ENCODE assay signal across 22 cellular contexts in the genomic region with DNA sequence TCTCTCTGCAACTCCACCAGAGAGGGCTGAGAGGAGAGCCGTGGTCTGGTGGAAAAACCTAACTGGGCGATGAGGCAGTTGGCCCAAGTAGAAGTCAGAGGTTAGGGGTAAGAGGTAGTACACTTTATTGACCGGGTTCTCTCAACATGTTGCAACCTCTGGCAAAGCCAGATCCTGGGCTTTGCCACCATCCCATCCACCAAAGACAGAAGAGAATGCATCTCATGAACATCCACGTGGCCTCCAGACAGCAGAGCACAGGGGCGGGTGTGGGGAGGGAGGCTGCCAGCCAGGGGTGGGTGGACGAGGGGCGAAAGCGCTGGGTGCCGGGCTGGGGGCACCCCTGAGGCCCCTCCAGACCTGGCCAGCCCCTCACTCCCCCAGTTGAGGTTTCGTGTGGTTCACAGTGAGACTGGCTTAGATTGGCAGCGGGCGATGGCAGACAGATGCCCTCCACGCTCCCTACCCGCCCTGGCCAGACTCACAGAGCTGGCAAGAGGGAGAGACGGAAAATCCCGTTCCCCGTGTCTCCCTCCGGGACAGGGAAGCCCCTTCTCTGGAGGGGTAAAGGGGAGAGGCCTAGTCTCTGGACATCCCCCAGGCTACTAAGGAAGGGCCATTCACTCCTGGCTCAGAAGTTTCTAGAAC. TPM values are rescaled to one million over a fixed set of nuclear protein-coding genes. Genes with fewer than 3 reads are reported as not detected.
DNase-seq lines count a peak whose midpoint lies in the region; ATAC-seq and TF ChIP-seq lines count a peak whose summit lies in the region.
"Had no signal": no experiment of that assay in that cellular context is flagged by ENCODE, and none has a peak within 500 bp of the region (broad histone marks: within the 10 kb centered on the region; RNA-seq: fewer than 3 reads in every experiment).

No MANE protein-coding gene starts in this region.

- H3K4me3 Mint-ChIP-seq in stimulated activated naive B cell treated with anti-CD40 and anti-IgM and Interleukin-4, amounts not matched to agents 10 μg/mL and 1 μg/mL and 100 μg/mL, for 72 hours, result no peak overlapping the region
- H3K4me3 Mint-ChIP-seq in activated T-cell treated with anti-CD3 and anti-CD28 coated beads, Interleukin-2, amount 50 U/mL, for 4 hours, result no peak overlapping the region
- H3K4me3 Mint-ChIP-seq in CD4-positive, alpha-beta memory T cell, result no peak overlapping the region
- H3K4me3 Mint-ChIP-seq: CD4-positive, alpha-beta T cell; H9 had no signal

- no peak for TF ChIP-seq POLR2A in right lobe of liver (IDR thresholded peaks at IDR 0.05)

- WGBS in right cardiac atrium, result 88% methylated on average over 18 of the region's 18 CpGs
- WGBS in right lobe of liver (ENCODE audit: insufficient coverage, low coverage, low lambda C conversion rate, missing lambda C conversion rate), result 46% methylated on average over 12 of the region's 18 CpGs

- DNase-seq in Right ventricle myocardium inferior (ENCODE audit: missing footprints) (peak; percentile 40), right cardiac atrium (no peak), SJCRH30 (no peak), right lobe of liver (peak in 2 of 3 donors; percentile 66 to 80)
- no peak for DNase-seq in stimulated activated naive B cell treated with anti-CD40 and anti-IgM and Interleukin-4, amounts not matched to agents 10 μg/mL and 1 μg/mL and 100 μg/mL, for 72 hours
- no peak for DNase-seq in activated T-cell treated with anti-CD3 and anti-CD28 coated beads, Interleukin-2, amount 50 U/mL, for 4 hours
- no peak for DNase-seq in CD4-positive, alpha-beta memory T cell
- DNase-seq: 8988T; BE2C; Calu3; CD4-positive, alpha-beta T cell; DMS53; EL; H9; Kasumi-1; MG63; NCI-H1048; NCI-H1436 treated with DMSO at 0.1 percent for 48 hours; NCI-H2029; NCI-H345; NCI-H524 treated with DMSO at 0.1 percent for 48 hours had no signal

- no peak for ATAC-seq in Right ventricle myocardium inferior
- no peak for ATAC-seq in right cardiac atrium
- ATAC-seq in right lobe of liver, result peak; percentile 84 to 94 (median 88)
- no peak for ATAC-seq in stimulated activated naive B cell treated with anti-CD40 and anti-IgM and Interleukin-4, amounts not matched to agents 10 μg/mL and 1 μg/mL and 100 μg/mL, for 72 hours (replicated peaks)
- ATAC-seq in activated T-cell treated with anti-CD3 and anti-CD28 coated beads, Interleukin-2, amount 50 U/mL, for 4 hours, result no peak
- no peak for ATAC-seq in GM21381 (IDR thresholded peaks at IDR 0.05; ENCODE audit: unreplicated experiment)

- H3K9me3 ChIP-seq in right cardiac atrium (ENCODE audit: control insufficient read depth, low read length) (no peaks in the 10 kb centered on the region), SJCRH30 (replicated peaks) (no peaks in the 10 kb centered on the region), right lobe of liver (no peaks in the 10 kb centered on the region)
- H3K9me3 ChIP-seq in CD4-positive, alpha-beta memory T cell (ENCODE audit: control insufficient read depth in 1 of 2, low read length in 2 of 2), result no peaks in the 10 kb centered on the region
- H3K9me3 ChIP-seq: BE2C, MG63 had no signal

- no peak overlapping the region for H3K4me3 ChIP-seq in right cardiac atrium (ENCODE audit: low read length)
- H3K4me3 ChIP-seq in SJCRH30, result no peak overlapping the region
- H3K4me3 ChIP-seq in right lobe of liver, result no peak overlapping the region
- H3K4me3 ChIP-seq in CD4-positive, alpha-beta memory T cell (ENCODE audit: low read length in 2 of 2), result no peak overlapping the region
- H3K4me3 ChIP-seq: MG63 had no signal

- H3K9me3 Mint-ChIP-seq in stimulated activated naive B cell treated with anti-CD40 and anti-IgM and Interleukin-4, amounts not matched to agents 10 μg/mL and 1 μg/mL and 100 μg/mL, for 72 hours, result no peaks in the 10 kb centered on the region
- no peaks in the 10 kb centered on the region for H3K9me3 Mint-ChIP-seq in activated T-cell treated with anti-CD3 and anti-CD28 coated beads, Interleukin-2, amount 50 U/mL, for 4 hours
- H3K9me3 Mint-ChIP-seq in CD4-positive, alpha-beta memory T cell, result peaks cover 0 to 2% (median 0%) of the 10 kb centered on the region in 8 donors
- H3K9me3 Mint-ChIP-seq: CD4-positive, alpha-beta T cell; H9 had no signal

- H3K27me3 ChIP-seq in right cardiac atrium (ENCODE audit: control insufficient read depth, insufficient read depth) (no peaks in the 10 kb centered on the region), SJCRH30 (no peaks in the 10 kb centered on the region), right lobe of liver (no peaks in the 10 kb centered on the region)
- H3K27me3 ChIP-seq in CD4-positive, alpha-beta memory T cell (ENCODE audit: insufficient read depth, low read length), result no peaks in the 10 kb centered on the region
- H3K27me3 ChIP-seq: BE2C, MG63 had no signal

- no peaks in the 10 kb centered on the region for H3K27me3 Mint-ChIP-seq in stimulated activated naive B cell treated with anti-CD40 and anti-IgM and Interleukin-4, amounts not matched to agents 10 μg/mL and 1 μg/mL and 100 μg/mL, for 72 hours
- H3K27me3 Mint-ChIP-seq in activated T-cell treated with anti-CD3 and anti-CD28 coated beads, Interleukin-2, amount 50 U/mL, for 4 hours (ENCODE audit: low read depth), result no peaks in the 10 kb centered on the region
- no peaks in the 10 kb centered on the region for H3K27me3 Mint-ChIP-seq in CD4-positive, alpha-beta memory T cell
- H3K27me3 Mint-ChIP-seq: CD4-positive, alpha-beta T cell had no signal

- H3K27ac ChIP-seq in right cardiac atrium (ENCODE audit: low read length), result no peak overlapping the region
- peak overlapping the region; percentile 89 for H3K27ac ChIP-seq in SJCRH30
- peak overlapping the region in 1 of 3 donors; percentile 73 for H3K27ac ChIP-seq in right lobe of liver
- no peak overlapping the region for H3K27ac ChIP-seq in CD4-positive, alpha-beta memory T cell (ENCODE audit: low read depth, low read length)

- no peak for TF ChIP-seq CTCF in right lobe of liver (IDR thresholded peaks at IDR 0.05)

- H3K4me1 Mint-ChIP-seq in stimulated activated naive B cell treated with anti-CD40 and anti-IgM and Interleukin-4, amounts not matched to agents 10 μg/mL and 1 μg/mL and 100 μg/mL, for 72 hours, result peaks cover 15 to 33% of the 10 kb centered on the region in 2 donors
- peaks cover 2% of the 10 kb centered on the region for H3K4me1 Mint-ChIP-seq in activated T-cell treated with anti-CD3 and anti-CD28 coated beads, Interleukin-2, amount 50 U/mL, for 4 hours (ENCODE audit: low read depth)
- H3K4me1 Mint-ChIP-seq in CD4-positive, alpha-beta memory T cell, result no peaks in the 10 kb centered on the region

- no peaks in the 10 kb centered on the region for H3K36me3 Mint-ChIP-seq in stimulated activated naive B cell treated with anti-CD40 and anti-IgM and Interleukin-4, amounts not matched to agents 10 μg/mL and 1 μg/mL and 100 μg/mL, for 72 hours
- no peaks in the 10 kb centered on the region for H3K36me3 Mint-ChIP-seq in activated T-cell treated with anti-CD3 and anti-CD28 coated beads, Interleukin-2, amount 50 U/mL, for 4 hours (ENCODE audit: insufficient read depth)
- H3K36me3 Mint-ChIP-seq in CD4-positive, alpha-beta memory T cell, result no peaks in the 10 kb centered on the region

- CTCF ChIA-PET in CD4-positive, alpha-beta memory T cell (lab: Charles Lee; ENCODE audit: partially characterized antibody), result interaction anchor here (2.2 kb wide), 1 partner anchor 16 kb away, joined by 7 read pairs; no protein-coding TSS in a partner anchor

- no peaks in the 10 kb centered on the region for H3K36me3 ChIP-seq in SJCRH30
- H3K36me3 ChIP-seq in right lobe of liver, result no peaks in the 10 kb centered on the region
- H3K36me3 ChIP-seq in CD4-positive, alpha-beta memory T cell (ENCODE audit: insufficient read depth, low read length), result no peaks in the 10 kb centered on the region
- H3K36me3 ChIP-seq: BE2C, MG63 had no signal

- intact Hi-C loops in Right ventricle myocardium inferior (cut with DNase I), result no loop called here
- intact Hi-C loops in right cardiac atrium (cut with DNase I), result no loop called here
- intact Hi-C loops in right lobe of liver (cut with DNase I), result no loop called here
- intact Hi-C loops in CD4-positive, alpha-beta memory T cell (cut with micrococcal nuclease), result no loop called here

- H3K27ac Mint-ChIP-seq in stimulated activated naive B cell treated with anti-CD40 and anti-IgM and Interleukin-4, amounts not matched to agents 10 μg/mL and 1 μg/mL and 100 μg/mL, for 72 hours, result peak overlapping the region; percentile 59
- no peak overlapping the region for H3K27ac Mint-ChIP-seq in CD4-positive, alpha-beta memory T cell
- H3K27ac Mint-ChIP-seq: CD4-positive, alpha-beta T cell; H9 had no signal

- no peaks in the 10 kb centered on the region for H3K4me1 ChIP-seq in right cardiac atrium (ENCODE audit: control insufficient read depth, insufficient read depth, low read length)
- peaks cover 32% of the 10 kb centered on the region for H3K4me1 ChIP-seq in SJCRH30
- peaks cover 0 to 8% (median 2%) of the 10 kb centered on the region in 4 donors for H3K4me1 ChIP-seq in right lobe of liver
- H3K4me1 ChIP-seq in CD4-positive, alpha-beta memory T cell (ENCODE audit: insufficient read depth, low read length), result no peaks in the 10 kb centered on the region
- H3K4me1 ChIP-seq: BE2C had no signal

- POLR2A ChIA-PET in CD4-positive, alpha-beta memory T cell (lab: Charles Lee; ENCODE audit: partially characterized antibody), result no interaction called here

RNA-seq across cellular contexts. Expression of gene VPS37B, which starts 33.1 kb away (rescaled TPM):
- total RNA-seq in Right ventricle myocardium inferior (25.4 TPM), right cardiac atrium (10 to 100 TPM; 17.9 to 22.2 (median 18.9) TPM), right lobe of liver (1 to 10 TPM; 5.2 to 6.7 (median 6.0) TPM)
- 21.1 TPM for polyA plus RNA-seq in right cardiac atrium
- 33.2 and 34.2 TPM in 2 replicates for total RNA-seq in SJCRH30 (2014; rRNA removed; shearing (Covaris generic))
- 10 to 100 TPM; 11.9 to 20.3 (median 18.4) TPM for total RNA-seq in activated T-cell treated with anti-CD3 and anti-CD28 coated beads, Interleukin-2, amount 50 U/mL, for 4 hours
- total RNA-seq in CD4-positive, alpha-beta memory T cell, result 10 to 100 TPM; 22.8 to 23.7 TPM
- polyA plus RNA-seq in CD4-positive, alpha-beta memory T cell, result 10 to 100 TPM; 18.8 to 21.6 TPM

RNA-seq across cellular contexts. Expression of gene ABCB9, which starts 37.2 kb away (rescaled TPM):
- total RNA-seq in Right ventricle myocardium inferior (4.4 TPM), right cardiac atrium (1 to 10 TPM; 6.0 to 7.0 (median 6.7) TPM), right lobe of liver (1 to 10 TPM in 2 of 6 experiments, under 1 TPM in 4; 0.48 to 1.4 (median 0.94) TPM)
- 5.2 TPM for polyA plus RNA-seq in right cardiac atrium
- total RNA-seq in SJCRH30 (2014; rRNA removed; shearing (Covaris generic)), result 5.9 and 7.1 TPM in 2 replicates
- total RNA-seq in activated T-cell treated with anti-CD3 and anti-CD28 coated beads, Interleukin-2, amount 50 U/mL, for 4 hours, result 1 to 10 TPM; 2.3 to 3.2 (median 2.9) TPM
- total RNA-seq in CD4-positive, alpha-beta memory T cell, result 1 to 10 TPM; 5.9 to 7.1 TPM
- 1 to 10 TPM in 1 of 2 donors, under 1 TPM in 1; 0.81 to 1.8 TPM for polyA plus RNA-seq in CD4-positive, alpha-beta memory T cell

RNA-seq across cellular contexts. Expression of gene OGFOD2, which starts 46.0 kb away (rescaled TPM):
- total RNA-seq in Right ventricle myocardium inferior, result 16.2 TPM
- 10 to 100 TPM in 3 of 4 donors, 1 to 10 TPM in 1; 9.6 to 17.8 (median 14.7) TPM for total RNA-seq in right cardiac atrium
- 14.6 TPM for polyA plus RNA-seq in right cardiac atrium
- 5.9 and 6.7 TPM in 2 replicates for total RNA-seq in SJCRH30 (2014; rRNA removed; shearing (Covaris generic))
- 10 to 100 TPM in 5 of 6 experiments, 1 to 10 TPM in 1; 9.9 to 18.8 (median 14.1) TPM for total RNA-seq in right lobe of liver
- 10 to 100 TPM; 23.1 to 25.5 (median 24.7) TPM for total RNA-seq in activated T-cell treated with anti-CD3 and anti-CD28 coated beads, Interleukin-2, amount 50 U/mL, for 4 hours
- total RNA-seq in CD4-positive, alpha-beta memory T cell, result 10 to 100 TPM; 38.3 to 46.6 TPM
- polyA plus RNA-seq in CD4-positive, alpha-beta memory T cell, result 10 to 100 TPM; 13.9 to 15.9 TPM

RNA-seq across cellular contexts. Expression of gene ARL6IP4, which starts 51.5 kb away (rescaled TPM):
- total RNA-seq in Right ventricle myocardium inferior (158 TPM), right cardiac atrium (100 to 1,000 TPM; 158 to 185 (median 168) TPM), right lobe of liver (100 to 1,000 TPM in 5 of 6 experiments, 10 to 100 TPM in 1; 84.7 to 146 (median 110) TPM)
- polyA plus RNA-seq in right cardiac atrium, result 299 TPM
- total RNA-seq in SJCRH30 (2014; rRNA removed; shearing (Covaris generic)), result 135 and 144 TPM in 2 replicates
- 100 to 1,000 TPM; 118 to 141 (median 129) TPM for total RNA-seq in activated T-cell treated with anti-CD3 and anti-CD28 coated beads, Interleukin-2, amount 50 U/mL, for 4 hours
- 100 to 1,000 TPM; 159 to 180 TPM for total RNA-seq in CD4-positive, alpha-beta memory T cell
- polyA plus RNA-seq in CD4-positive, alpha-beta memory T cell, result 100 to 1,000 TPM; 184 to 252 TPM

Comparison
In these comparisons a context has a peak if more than half of its experiments do, and no peak if none do; other contexts are left out.
1. DNase-seq: peak in Right ventricle myocardium inferior (single experiment) and right lobe of liver (2 of 3); none in right cardiac atrium (0 of 3), SJCRH30 (0 of 2), stimulated activated naive B cell treated with anti-CD40 and anti-IgM and Interleukin-4, amounts not matched to agents 10 μg/mL and 1 μg/mL and 100 μg/mL, for 72 hours (single experiment), activated T-cell treated with anti-CD3 and anti-CD28 coated beads, Interleukin-2, amount 50 U/mL, for 4 hours (single experiment) and CD4-positive, alpha-beta memory T cell (0 of 5).
2. ATAC-seq: peak in right lobe of liver (4 of 4); none in Right ventricle myocardium inferior (single experiment), right cardiac atrium (0 of 2), stimulated activated naive B cell treated with anti-CD40 and anti-IgM and Interleukin-4, amounts not matched to agents 10 μg/mL and 1 μg/mL and 100 μg/mL, for 72 hours (0 of 2), activated T-cell treated with anti-CD3 and anti-CD28 coated beads, Interleukin-2, amount 50 U/mL, for 4 hours (0 of 2) and GM21381 (single experiment).